In the genomic region with DNA sequence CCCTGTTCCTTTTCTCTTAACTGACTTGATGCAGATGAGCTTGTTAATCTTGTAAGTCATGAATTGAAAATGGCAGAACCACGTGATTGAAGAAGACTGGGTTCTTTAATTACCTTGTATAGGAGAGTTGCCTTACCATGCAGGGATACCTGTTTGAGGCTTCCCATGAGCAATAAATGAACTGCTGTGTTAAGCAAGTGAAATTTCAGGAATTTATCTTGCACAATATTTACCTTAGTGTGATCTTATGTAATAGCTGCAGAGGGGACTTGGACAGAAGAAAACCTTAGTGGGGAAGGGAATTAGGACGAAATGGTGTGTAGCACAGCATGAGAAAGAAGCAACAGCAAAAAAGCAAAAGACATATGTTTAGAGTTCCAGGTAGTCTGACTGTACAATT, we compare ENCODE assay signal across 26 cellular contexts.
"Had no signal": no experiment of that assay in that cellular context is flagged by ENCODE, and none has a peak within 500 bp of the region (broad histone marks: within the 10 kb centered on the region; RNA-seq: fewer than 3 reads in every experiment).

No MANE protein-coding gene starts in this region.

- H3K4me3 ChIP-seq: body of pancreas, heart right ventricle, left ventricle myocardium inferior had no signal

- H3K27ac ChIP-seq: body of pancreas, heart right ventricle, left ventricle myocardium inferior, WERI-Rb-1 had no signal

- H3K4me3 Mint-ChIP-seq: activated CD4-positive, alpha-beta T cell treated with anti-CD3 and anti-CD28 coated beads, Interleukin-2, amount 10 ng/mL, durations not matched to agents 7 days and 5 days; activated CD8-positive, alpha-beta memory T cell treated with anti-CD3 and anti-CD28 coated beads, Interleukin-2, amount 10 ng/mL, durations not matched to agents 7 days and 5 days; activated CD8-positive, alpha-beta T cell treated with anti-CD3 and anti-CD28 coated beads for 36 hours; activated naive CD4-positive, alpha-beta T cell treated with anti-CD3 and anti-CD28 coated beads, Interleukin-2, amount 50 U/mL, for 24 hours; dendritic cell treated with granulocyte-macrophage colony-stimulating factor and Interleukin-4, amounts not matched to agents 40 ng/mL and 50 ng/mL, for 4 days; natural killer cell; stimulated activated naive B cell treated with anti-CD40 and anti-IgM and Interleukin-4, amounts not matched to agents 10 μg/mL and 1 μg/mL and 100 μg/mL, for 72 hours; type B pancreatic cell had no signal

- H3K27ac Mint-ChIP-seq: activated CD4-positive, alpha-beta T cell treated with anti-CD3 and anti-CD28 coated beads, Interleukin-2, amount 10 ng/mL, durations not matched to agents 7 days and 5 days; activated CD8-positive, alpha-beta memory T cell treated with anti-CD3 and anti-CD28 coated beads, Interleukin-2, amount 10 ng/mL, durations not matched to agents 7 days and 5 days; activated CD8-positive, alpha-beta T cell treated with anti-CD3 and anti-CD28 coated beads for 36 hours; activated naive CD4-positive, alpha-beta T cell treated with anti-CD3 and anti-CD28 coated beads, Interleukin-2, amount 50 U/mL, for 24 hours; dendritic cell treated with granulocyte-macrophage colony-stimulating factor and Interleukin-4, amounts not matched to agents 40 ng/mL and 50 ng/mL, for 4 days; natural killer cell; stimulated activated naive B cell treated with anti-CD40 and anti-IgM and Interleukin-4, amounts not matched to agents 10 μg/mL and 1 μg/mL and 100 μg/mL, for 72 hours; type B pancreatic cell had no signal

- H3K4me1 Mint-ChIP-seq: activated CD4-positive, alpha-beta T cell treated with anti-CD3 and anti-CD28 coated beads, Interleukin-2, amount 10 ng/mL, durations not matched to agents 7 days and 5 days; activated CD8-positive, alpha-beta memory T cell treated with anti-CD3 and anti-CD28 coated beads, Interleukin-2, amount 10 ng/mL, durations not matched to agents 7 days and 5 days; activated naive CD4-positive, alpha-beta T cell treated with anti-CD3 and anti-CD28 coated beads, Interleukin-2, amount 50 U/mL, for 24 hours; natural killer cell; stimulated activated naive B cell treated with anti-CD40 and anti-IgM and Interleukin-4, amounts not matched to agents 10 μg/mL and 1 μg/mL and 100 μg/mL, for 72 hours had no signal

- H3K36me3 Mint-ChIP-seq: activated CD8-positive, alpha-beta memory T cell treated with anti-CD3 and anti-CD28 coated beads, Interleukin-2, amount 10 ng/mL, durations not matched to agents 7 days and 5 days; activated naive CD4-positive, alpha-beta T cell treated with anti-CD3 and anti-CD28 coated beads, Interleukin-2, amount 50 U/mL, for 24 hours; natural killer cell; stimulated activated naive B cell treated with anti-CD40 and anti-IgM and Interleukin-4, amounts not matched to agents 10 μg/mL and 1 μg/mL and 100 μg/mL, for 72 hours; type B pancreatic cell had no signal

- H3K9me3 Mint-ChIP-seq: activated CD4-positive, alpha-beta T cell treated with anti-CD3 and anti-CD28 coated beads, Interleukin-2, amount 10 ng/mL, durations not matched to agents 7 days and 5 days; activated CD8-positive, alpha-beta T cell treated with anti-CD3 and anti-CD28 coated beads for 36 hours; activated naive CD4-positive, alpha-beta T cell treated with anti-CD3 and anti-CD28 coated beads, Interleukin-2, amount 50 U/mL, for 24 hours; stimulated activated naive B cell treated with anti-CD40 and anti-IgM and Interleukin-4, amounts not matched to agents 10 μg/mL and 1 μg/mL and 100 μg/mL, for 72 hours; type B pancreatic cell had no signal

- H3K36me3 ChIP-seq: heart right ventricle, left ventricle myocardium inferior, WERI-Rb-1 had no signal

- ATAC-seq: activated CD8-positive, alpha-beta memory T cell treated with anti-CD3 and anti-CD28 coated beads, Interleukin-2, amount 10 ng/mL, durations not matched to agents 7 days and 5 days; activated CD8-positive, alpha-beta T cell treated with anti-CD3 and anti-CD28 coated beads for 36 hours; body of pancreas; heart right ventricle; natural killer cell; stimulated activated naive B cell treated with anti-CD40 and anti-IgM and Interleukin-4, amounts not matched to agents 10 μg/mL and 1 μg/mL and 100 μg/mL, for 72 hours had no signal

- H3K4me1 ChIP-seq: heart right ventricle, left ventricle myocardium inferior had no signal

- H3K27me3 ChIP-seq: body of pancreas, heart right ventricle had no signal

- FAIRE-seq: endometrium, kidney had no signal

- H3K9me3 ChIP-seq: body of pancreas, heart right ventricle, left ventricle myocardium inferior had no signal

- H3K27me3 Mint-ChIP-seq: activated CD4-positive, alpha-beta T cell treated with anti-CD3 and anti-CD28 coated beads, Interleukin-2, amount 10 ng/mL, durations not matched to agents 7 days and 5 days; activated CD8-positive, alpha-beta memory T cell treated with anti-CD3 and anti-CD28 coated beads, Interleukin-2, amount 10 ng/mL, durations not matched to agents 7 days and 5 days; activated CD8-positive, alpha-beta T cell treated with anti-CD3 and anti-CD28 coated beads for 36 hours; activated naive CD4-positive, alpha-beta T cell treated with anti-CD3 and anti-CD28 coated beads, Interleukin-2, amount 50 U/mL, for 24 hours; dendritic cell treated with granulocyte-macrophage colony-stimulating factor and Interleukin-4, amounts not matched to agents 40 ng/mL and 50 ng/mL, for 4 days; stimulated activated naive B cell treated with anti-CD40 and anti-IgM and Interleukin-4, amounts not matched to agents 10 μg/mL and 1 μg/mL and 100 μg/mL, for 72 hours; type B pancreatic cell had no signal

- DNase-seq: activated CD4-positive, alpha-beta T cell treated with anti-CD3 and anti-CD28 coated beads, Interleukin-2, amount 10 ng/mL, durations not matched to agents 7 days and 5 days; activated CD4-positive, CD25-positive, alpha-beta regulatory T cell treated with anti-CD3 and anti-CD28 coated beads, Interleukin-2, amount 50 U/mL, for 72 hours; activated CD8-positive, alpha-beta memory T cell treated with anti-CD3 and anti-CD28 coated beads, Interleukin-2, amount 10 ng/mL, durations not matched to agents 7 days and 5 days; activated CD8-positive, alpha-beta T cell treated with anti-CD3 and anti-CD28 coated beads for 36 hours; activated gamma-delta T cell treated with Interleukin-2 at 50 U/mL for 16 hours; activated T-cell treated with anti-CD3 and anti-CD28 coated beads for 4 hours; anterior cingulate cortex; body of pancreas; caudate nucleus; effector CD4-positive, alpha-beta T cell; erythroblast; foreskin fibroblast; heart right ventricle; kidney; left ventricle myocardium inferior; midbrain; natural killer cell; retina; stimulated activated CD4-positive, alpha-beta T cell treated with anti-CD3 and anti-CD28 coated beads, Interleukin-2, amount 100 ng/mL, for 48 hours; stimulated activated CD8-positive, alpha-beta memory T cell treated with anti-CD3 and anti-CD28 coated beads, Interleukin-4, amount 100 ng/mL, for 48 hours; stimulated activated naive B cell treated with anti-CD40 and anti-IgM and Interleukin-4, amounts not matched to agents 10 μg/mL and 1 μg/mL and 100 μg/mL, for 72 hours; WERI-Rb-1 had no signal
